9 cellular contexts compared by ENCODE assay signal in genomic region chr4:140637836-140638235, GRCh38.
DNase-seq lines count a peak whose midpoint lies in the region; ATAC-seq, FAIRE-seq and TF ChIP-seq lines count a peak whose summit lies in the region.
"Had no signal": no experiment of that assay in that cellular context is flagged by ENCODE, and none has a peak within 500 bp of the region (broad histone marks: within the 10 kb centered on the region; RNA-seq: fewer than 3 reads in every experiment).

No MANE protein-coding gene starts in this region.

- no peaks in the 10 kb centered on the region for H3K27me3 ChIP-seq in H1 (replicated peaks in 1 of 4; ENCODE audit: control insufficient read depth in 3 of 4, extremely low read depth in 1 of 4, insufficient read depth in 3 of 4, low read length in 3 of 4)
- no peaks in the 10 kb centered on the region for H3K27me3 ChIP-seq in trophoblast cell (ENCODE audit: insufficient read depth, low read length)

- H3K14ac ChIP-seq in H1 (ENCODE audit: insufficient read length) (no peak overlapping the region), trophoblast cell (ENCODE audit: low read length) (no peak overlapping the region)

- TF ChIP-seq POLR2A in H1 (IDR thresholded peaks at IDR 0.05; ENCODE audit: control extremely low read depth in 1 of 2, low read depth in 2 of 2, low read length in 2 of 2) = no peak

- H3K9ac ChIP-seq in H1 (replicated peaks in 1 of 4; ENCODE audit: extremely low read depth in 1 of 4, low read depth in 3 of 4, low read length in 3 of 4) (no peak overlapping the region), trophoblast cell (ENCODE audit: low read length) (no peak overlapping the region)

- H3K56ac ChIP-seq in H1 (replicated peaks; ENCODE audit: insufficient read length, low read depth, low read length) = no peak overlapping the region

- H4K91ac ChIP-seq in H1 (replicated peaks; ENCODE audit: insufficient read length, low read length) (no peak overlapping the region), trophoblast cell (ENCODE audit: low read depth, low read length) (no peak overlapping the region)

- no peak overlapping the region for H3K4me2 ChIP-seq in H1 (ENCODE audit: insufficient read depth in 1 of 2, low read depth in 2 of 2, low read length in 2 of 2)
- no peak overlapping the region for H3K4me2 ChIP-seq in trophoblast cell (ENCODE audit: low read length)

- no peak overlapping the region for H2AFZ ChIP-seq in H1 (ENCODE audit: low read length)
- no peak overlapping the region for H2AFZ ChIP-seq in trophoblast cell (ENCODE audit: insufficient read depth, low read length, poor library complexity)

- H3K4me1 ChIP-seq in H1 (replicated peaks in 1 of 4; ENCODE audit: control insufficient read depth in 3 of 4, insufficient read depth in 4 of 4, low read length in 3 of 4) = peaks cover 0 to 4% (median 3%) of the 10 kb centered on the region in 4 experiments; a peak in 5 of 7 replicates
- H3K4me1 ChIP-seq in trophoblast cell (ENCODE audit: control insufficient read depth in 1 of 2, insufficient read depth in 2 of 2, low read length in 2 of 2) = peaks cover 28 to 30% of the 10 kb centered on the region in 2 experiments

- peak; percentile 86 to 92 for TF ChIP-seq RAD21 in H1 (IDR thresholded peaks at IDR 0.05 in 1 of 2, conservative IDR thresholded peaks at IDR 0.05 in 1 of 2; ENCODE audit: low read depth in 2 of 2, low read length in 2 of 2)

- POLR2A ChIA-PET in H1 (lab: Charles Lee; ENCODE audit: partially characterized antibody) = interaction anchor here (0.7 kb wide), 1 partner anchor 30 kb away, joined by 5 read pairs; no protein-coding TSS in a partner anchor

- no peak overlapping the region for H3K4ac ChIP-seq in H1 (replicated peaks; ENCODE audit: insufficient read length, low read depth, low read length)
- H3K4ac ChIP-seq in trophoblast cell (ENCODE audit: low read depth, low read length) = no peak overlapping the region

- H4K8ac ChIP-seq in H1 (ENCODE audit: extremely low read depth, insufficient read depth, low read length) = no peak overlapping the region
- H4K8ac ChIP-seq in trophoblast cell (ENCODE audit: low read depth, low read length) = no peak overlapping the region

- no peaks in the 10 kb centered on the region for H3K79me1 ChIP-seq in H1 (ENCODE audit: low read depth, low read length)
- H3K79me1 ChIP-seq in trophoblast cell (ENCODE audit: low read length) = peaks cover 20% of the 10 kb centered on the region

- H2AK5ac ChIP-seq in H1 (ENCODE audit: low read depth, low read length) (no peak overlapping the region), trophoblast cell (ENCODE audit: low read length) (no peak overlapping the region)

- H2BK20ac ChIP-seq in H1 (ENCODE audit: low read length) = no peak overlapping the region

- 76% methylated on average over 6 of the region's 6 CpGs; no CpG with 5 or more reads in 1 of the 2 experiments for WGBS in H1 (ENCODE audit: extremely low coverage in 1 of 2, insufficient coverage in 1 of 2, insufficient read length in 1 of 2, insufficient replicate concordance in 2 of 2, low coverage in 1 of 2, low lambda C conversion rate in 2 of 2, missing lambda C conversion rate in 1 of 2), 2 experiments
- WGBS in trophoblast cell (ENCODE audit: extremely low coverage, insufficient coverage, insufficient read length) = no CpG with 5 or more reads among the region's 6 CpGs

- CTCF ChIA-PET in H1 (lab: Charles Lee; ENCODE audit: partially characterized antibody) = interaction anchor here (0.5 to 4.4 kb wide), 14 partner anchors 15 to 278 kb away, joined by 3 to 21 read pairs (median 4); partner anchors contain the start of gene MGAT4D

- ATAC-seq in HG03432 (IDR thresholded peaks at IDR 0.05; ENCODE audit: unreplicated experiment) = peak; percentile 87

- H3K36me3 ChIP-seq in H1 (ENCODE audit: control insufficient read depth in 2 of 4, insufficient read depth in 4 of 4, low read length in 3 of 4) (no peaks in the 10 kb centered on the region), trophoblast cell (ENCODE audit: control insufficient read depth in 1 of 2, insufficient read depth in 2 of 2, low read length in 2 of 2) (peaks cover 20 to 30% of the 10 kb centered on the region in 2 experiments)

- peak; percentile 69 to 88 (median 75) for TF ChIP-seq CTCF in H1 (IDR thresholded peaks at IDR 0.05; ENCODE audit: control extremely low read depth in 1 of 3, insufficient read depth in 1 of 3, low read depth in 1 of 3, low read length in 3 of 3)

- H4K12ac ChIP-seq in trophoblast cell (ENCODE audit: low read depth, low read length) = no peak overlapping the region

- peak; percentile 57 for FAIRE-seq in H1 (lab: Jason Lieb, UNC)

- 0 out of 2 replicates have a peak, but pooled peaks cover 1% of the 10 kb centered on the region for H3K23me2 ChIP-seq in H1 (ENCODE audit: low read depth, low read length)

- H3K4me3 ChIP-seq in H1 (ENCODE audit: extremely low read depth in 1 of 4, insufficient read depth in 2 of 4, low read depth in 3 of 4, low read length in 4 of 4) (no peak overlapping the region), trophoblast cell (ENCODE audit: low read depth, low read length) (no peak overlapping the region)

- no peak overlapping the region for H2BK120ac ChIP-seq in H1 (replicated peaks; ENCODE audit: low read depth, low read length)
- no peak overlapping the region for H2BK120ac ChIP-seq in trophoblast cell (ENCODE audit: insufficient read depth, low read length, poor library complexity)

- H2BK15ac ChIP-seq in H1 (ENCODE audit: low read length) = no peak overlapping the region

- H2BK12ac ChIP-seq in H1 (ENCODE audit: low read depth, low read length) (no peak overlapping the region), trophoblast cell (ENCODE audit: low read length) (no peak overlapping the region)

- no peaks in the 10 kb centered on the region for H4K20me1 ChIP-seq in H1 (replicated peaks in 1 of 2; ENCODE audit: control insufficient read depth in 1 of 2, insufficient read depth in 2 of 2, low read length in 2 of 2)

- H3K27ac ChIP-seq in H1 (ENCODE audit: low read depth, low read length) (no peak overlapping the region), trophoblast cell (ENCODE audit: low read depth, low read length) (no peak overlapping the region)

- H3K18ac ChIP-seq in H1 (ENCODE audit: extremely low read depth, low read length) (no peak overlapping the region), trophoblast cell (ENCODE audit: low read length) (no peak overlapping the region)

- H3K23ac ChIP-seq in H1 (ENCODE audit: insufficient read length) (no peak overlapping the region), trophoblast cell (ENCODE audit: low read length) (no peak overlapping the region)

- H2BK5ac ChIP-seq in H1 (ENCODE audit: low read depth, low read length) = no peak overlapping the region
- H2BK5ac ChIP-seq in trophoblast cell (ENCODE audit: low read depth, low read length, poor library complexity) = no peak overlapping the region

- H3K9me3 ChIP-seq in H1 (ENCODE audit: insufficient read depth in 2 of 2, low read depth in 1 of 2, low read length in 1 of 2) (no peaks in the 10 kb centered on the region), trophoblast cell (ENCODE audit: insufficient read depth, low read depth, low read length) (no peaks in the 10 kb centered on the region)

- no peaks in the 10 kb centered on the region for H3K79me2 ChIP-seq in H1 (ENCODE audit: control insufficient read depth in 1 of 2, insufficient read depth in 2 of 2, low read length in 2 of 2)
- H3K79me2 ChIP-seq in trophoblast cell (ENCODE audit: control insufficient read depth, insufficient read depth, low read length, poor library complexity) = peaks cover 2% of the 10 kb centered on the region

- no peak for TF ChIP-seq EP300 in H1 (IDR thresholded peaks at IDR 0.05; ENCODE audit: borderline replicate concordance in 1 of 2, low read depth in 2 of 2, low read length in 2 of 2)

- DNase-seq in DMS53 treated with DMSO at 0.1 percent for 48 hours (lab: John Stamatoyannopoulos, UW; ENCODE audit: unreplicated experiment) (peak; percentile 9), GM19238 (ENCODE audit: insufficient read length, low spot score) (peak; percentile 25), RKO (ENCODE audit: low spot score) (peak; percentile 52), H1 (ENCODE audit: low read depth in 1 of 2, low spot score in 2 of 2) (no peak), trophoblast cell (peak; percentile 34 to 61), NCI-H1105 (lab: John Stamatoyannopoulos, UW) (no peak)
- no peak for DNase-seq in activated CD4-positive, CD25-positive, alpha-beta regulatory T cell treated with anti-CD3 and anti-CD28 coated beads, Interleukin-2, amount 50 U/mL, for 72 hours
- DNase-seq: natural killer cell had no signal

- no peak overlapping the region for H4K5ac ChIP-seq in H1 (ENCODE audit: insufficient read length, low read depth, low read length)

TF ChIP-seq in H1, 55 proteins besides CTCF, POLR2A, EP300 and RAD21:
- peak; percentile 53; the same call in 1 of the 2 replicates for TF ChIP-seq CREB1 (IDR thresholded peaks at IDR 0.05)
- TF ChIP-seq SIN3A (conservative IDR thresholded peaks at IDR 0.05 in 1 of 2, IDR thresholded peaks at IDR 0.05 in 1 of 2; ENCODE audit: low read depth in 1 of 2, low read length in 2 of 2) = no peak
TF ChIP-seq in H1: peak in this region for 1.

Comparison
In these comparisons a context has a peak if more than half of its experiments do, and no peak if none do; other contexts are left out.
1. DNase-seq: peak in DMS53 treated with DMSO at 0.1 percent for 48 hours (single experiment), GM19238 (single experiment), RKO (single experiment) and trophoblast cell (2 of 2); none in H1 (0 of 2), NCI-H1105 (single experiment) and activated CD4-positive, CD25-positive, alpha-beta regulatory T cell treated with anti-CD3 and anti-CD28 coated beads, Interleukin-2, amount 50 U/mL, for 72 hours (single experiment).